ENCODE assay signal across 10 cellular contexts in genomic region chr2:218366621-218367414, GRCh38. TPM values are rescaled to one million over a fixed set of nuclear protein-coding genes. Genes with fewer than 3 reads are reported as not detected.
DNase-seq lines count a peak whose midpoint lies in the region; ATAC-seq and TF ChIP-seq lines count a peak whose summit lies in the region.
"Had no signal": no experiment of that assay in that cellular context is flagged by ENCODE, and none has a peak within 500 bp of the region (broad histone marks: within the 10 kb centered on the region; RNA-seq: fewer than 3 reads in every experiment).

No MANE protein-coding gene starts in this region.

- H3K9me3 ChIP-seq in ascending aorta (no peaks in the 10 kb centered on the region), tibial nerve (peaks cover 0 to 7% (median 0%) of the 10 kb centered on the region in 4 donors)

- 94 to 98% methylated on average over 9 of the region's 9 CpGs for WGBS in tibial nerve, 2 donors

- H3K4me3 ChIP-seq in ascending aorta (peak overlapping the region; percentile 53 to 64), tibial nerve (peak overlapping the region; percentile 38 to 64 (median 54))

- H3K4me1 ChIP-seq in ascending aorta = peaks cover 0 to 16% of the 10 kb centered on the region in 2 donors
- H3K4me1 ChIP-seq in tibial nerve = peaks cover 0 to 28% (median 7%) of the 10 kb centered on the region in 4 donors

- H3K27ac Mint-ChIP-seq in activated naive CD4-positive, alpha-beta T cell treated with anti-CD3 and anti-CD28 coated beads for 36 hours = no peak overlapping the region
- H3K27ac Mint-ChIP-seq in memory B cell = no peak overlapping the region

- H3K27me3 ChIP-seq in ascending aorta (no peaks in the 10 kb centered on the region), tibial nerve (no peaks in the 10 kb centered on the region)

- CTCF ChIA-PET in activated naive CD4-positive, alpha-beta T cell treated with anti-CD3 and anti-CD28 coated beads for 36 hours (lab: Charles Lee) = interaction anchor here (0.6 to 1.3 kb wide), 4 partner anchors 11 to 156 kb away, joined by 3 to 5 read pairs (median 4); partner anchors contain the start of gene CATIP

- H3K36me3 ChIP-seq in ascending aorta (no peaks in the 10 kb centered on the region), tibial nerve (no peaks in the 10 kb centered on the region)

- H3K4me3 Mint-ChIP-seq in activated naive CD4-positive, alpha-beta T cell treated with anti-CD3 and anti-CD28 coated beads for 36 hours = peak overlapping the region; percentile 73
- peak overlapping the region; percentile 81 for H3K4me3 Mint-ChIP-seq in memory B cell

- peaks cover 13% of the 10 kb centered on the region for H3K4me1 Mint-ChIP-seq in activated naive CD4-positive, alpha-beta T cell treated with anti-CD3 and anti-CD28 coated beads for 36 hours (ENCODE audit: low read depth)
- peaks cover 17% of the 10 kb centered on the region for H3K4me1 Mint-ChIP-seq in memory B cell

- TF ChIP-seq EP300 in tibial nerve (IDR thresholded peaks at IDR 0.05) = no peak

- no peaks in the 10 kb centered on the region for H3K27me3 Mint-ChIP-seq in activated naive CD4-positive, alpha-beta T cell treated with anti-CD3 and anti-CD28 coated beads for 36 hours (ENCODE audit: low read depth)
- H3K27me3 Mint-ChIP-seq in memory B cell = no peaks in the 10 kb centered on the region

- no peak for TF ChIP-seq CTCF in ascending aorta (IDR thresholded peaks at IDR 0.05)
- no peak for TF ChIP-seq CTCF in tibial nerve (IDR thresholded peaks at IDR 0.05)

- H3K9me3 Mint-ChIP-seq in activated naive CD4-positive, alpha-beta T cell treated with anti-CD3 and anti-CD28 coated beads for 36 hours = no peaks in the 10 kb centered on the region
- H3K9me3 Mint-ChIP-seq in memory B cell = no peaks in the 10 kb centered on the region
- H3K9me3 Mint-ChIP-seq: activated naive CD4-positive, alpha-beta T cell treated with anti-CD3 and anti-CD28 coated beads, Interleukin-2, amount 50 U/mL, for 72 hours had no signal

- no peak for DNase-seq in activated naive CD4-positive, alpha-beta T cell treated with anti-CD3 and anti-CD28 coated beads for 36 hours
- no peak for DNase-seq in activated naive CD4-positive, alpha-beta T cell treated with anti-CD3 and anti-CD28 coated beads, Interleukin-2, amount 50 U/mL, for 16 hours
- no peak for DNase-seq in ascending aorta (ENCODE audit: low spot score in 2 of 2)
- no peak for DNase-seq in memory B cell (ENCODE audit: low spot score in 2 of 2)
- no peak for DNase-seq in tibial nerve (ENCODE audit: low spot score in 2 of 2)
- no peak for DNase-seq in HUDEP-2 (lab: John Stamatoyannopoulos, UW; ENCODE audit: unreplicated experiment in 76 of 76)
- no peak for DNase-seq in activated CD4-positive, alpha-beta T cell treated with anti-CD3 and anti-CD28 coated beads for 4 hours
- DNase-seq: NCI-H1092 had no signal

- no peaks in the 10 kb centered on the region for H3K36me3 Mint-ChIP-seq in activated naive CD4-positive, alpha-beta T cell treated with anti-CD3 and anti-CD28 coated beads for 36 hours (ENCODE audit: low read depth)
- no peaks in the 10 kb centered on the region for H3K36me3 Mint-ChIP-seq in memory B cell
- H3K36me3 Mint-ChIP-seq: activated naive CD4-positive, alpha-beta T cell treated with anti-CD3 and anti-CD28 coated beads, Interleukin-2, amount 50 U/mL, for 72 hours had no signal

- H3K27ac ChIP-seq in ascending aorta (peak overlapping the region; percentile 79 to 95), tibial nerve (peak overlapping the region; percentile 80 to 94 (median 87))

- intact Hi-C loops in activated naive CD4-positive, alpha-beta T cell treated with anti-CD3 and anti-CD28 coated beads for 36 hours (cut with micrococcal nuclease) = loop anchor here (2.0 to 5.0 kb wide), 3 partner anchors 30 to 75 kb away; partner anchors contain the start of gene TMBIM1
- intact Hi-C loops in ascending aorta (cut with DNase I) = loop anchor here (2.0 to 5.0 kb wide), 3 partner anchors 20 to 150 kb away; partner anchors contain the start of gene ARPC2

- ATAC-seq in memory B cell (ENCODE audit: low read depth) (no peak), HG03342 (IDR thresholded peaks at IDR 0.05; ENCODE audit: unreplicated experiment) (no peak)

- no peak for TF ChIP-seq POLR2A in tibial nerve (IDR thresholded peaks at IDR 0.05)

RNA-seq across cellular contexts. Expression of gene CATIP, which starts 10.2 kb away (rescaled TPM):
- total RNA-seq in activated naive CD4-positive, alpha-beta T cell treated with anti-CD3 and anti-CD28 coated beads for 36 hours = not detected
- not detected for total RNA-seq in ascending aorta
- total RNA-seq in tibial nerve = not detected
- total RNA-seq: activated naive CD4-positive, alpha-beta T cell treated with anti-CD3 and anti-CD28 coated beads, Interleukin-2, amount 50 U/mL, for 72 hours had no signal

RNA-seq across cellular contexts. Expression of gene SLC11A1, which starts 15.3 kb away (rescaled TPM):
- not detected for total RNA-seq in activated naive CD4-positive, alpha-beta T cell treated with anti-CD3 and anti-CD28 coated beads for 36 hours
- total RNA-seq in ascending aorta = 16.4 TPM
- total RNA-seq in tibial nerve = 100 to 1,000 TPM in 1 of 4 donors, 10 to 100 TPM in 3; 19.0 to 213 (median 52.9) TPM
- total RNA-seq: activated naive CD4-positive, alpha-beta T cell treated with anti-CD3 and anti-CD28 coated beads, Interleukin-2, amount 50 U/mL, for 72 hours had no signal

RNA-seq across cellular contexts. Expression of gene CTDSP1, which starts 32.9 kb away (rescaled TPM):
- 10 to 100 TPM; 26.1 to 26.2 TPM for total RNA-seq in activated naive CD4-positive, alpha-beta T cell treated with anti-CD3 and anti-CD28 coated beads for 36 hours
- total RNA-seq in ascending aorta (144 TPM), tibial nerve (100 to 1,000 TPM; 122 to 164 (median 140) TPM)

RNA-seq across cellular contexts. Expression of gene VIL1, which starts 52.1 kb away (rescaled TPM):
- total RNA-seq in activated naive CD4-positive, alpha-beta T cell treated with anti-CD3 and anti-CD28 coated beads for 36 hours = not detected
- total RNA-seq in ascending aorta = not detected
- total RNA-seq in tibial nerve = not detected
- total RNA-seq: activated naive CD4-positive, alpha-beta T cell treated with anti-CD3 and anti-CD28 coated beads, Interleukin-2, amount 50 U/mL, for 72 hours had no signal

Comparison
In these comparisons a context has a peak if more than half of its experiments do, and no peak if none do; other contexts are left out.
1. RNA of gene SLC11A1, which starts 15.3 kb away (total RNA-seq): 19.0 to 213 TPM in tibial nerve and 16.4 TPM in ascending aorta (single experiment); not detected in activated naive CD4-positive, alpha-beta T cell treated with anti-CD3 and anti-CD28 coated beads for 36 hours; every median in the first group is over 10 times any median in the second.